9 cellular contexts compared by ENCODE assay signal in the genomic region with DNA sequence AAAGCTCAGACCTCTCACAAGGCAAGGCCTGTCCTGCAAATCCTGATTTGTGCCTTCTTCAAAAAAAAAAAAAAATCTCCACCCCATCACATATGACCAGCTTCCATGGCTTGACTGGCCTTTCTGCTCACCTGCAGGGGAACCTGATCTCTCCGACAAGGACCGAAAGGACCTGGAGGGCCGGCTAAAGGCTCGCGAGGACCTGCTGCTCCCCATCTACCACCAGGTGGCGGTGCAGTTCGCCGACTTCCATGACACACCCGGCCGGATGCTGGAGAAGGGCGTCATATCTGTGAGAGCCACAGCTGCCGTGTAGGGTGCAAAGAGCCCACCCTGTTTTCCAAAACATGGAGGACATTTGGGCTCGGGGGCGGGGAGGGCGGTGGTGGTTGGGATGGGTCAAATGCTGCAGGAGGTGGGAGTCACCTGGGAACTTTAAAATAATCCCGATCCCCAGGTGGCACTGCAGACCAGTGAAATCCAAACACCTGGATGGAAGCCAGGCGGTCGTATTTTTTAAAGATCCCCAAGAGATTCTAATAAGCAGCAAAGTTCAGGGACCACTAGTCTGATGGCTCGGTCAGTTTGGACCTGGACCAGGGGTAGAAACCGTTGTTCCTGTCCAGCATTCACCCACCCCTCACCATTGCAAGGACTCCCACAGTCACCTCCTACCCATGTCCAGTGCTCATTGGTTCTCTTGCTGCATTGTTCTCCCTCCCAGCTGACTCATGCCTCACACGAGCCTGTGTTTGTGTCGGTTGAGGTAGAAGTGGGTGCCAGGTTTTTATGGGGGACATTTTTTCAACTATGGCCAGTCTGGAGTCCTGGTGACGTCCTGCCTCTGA. TPM values are rescaled to one million over a fixed set of nuclear protein-coding genes. Genes with fewer than 3 reads are reported as not detected.
A peak's percentile ranks its signal among the peaks of the same experiment; 100 is the strongest.
DNase-seq lines count a peak whose midpoint lies in the region; ATAC-seq and TF ChIP-seq lines count a peak whose summit lies in the region.
"Had no signal": no experiment of that assay in that cellular context is flagged by ENCODE, and none has a peak within 500 bp of the region (broad histone marks: within the 10 kb centered on the region; RNA-seq: fewer than 3 reads in every experiment).

No MANE protein-coding gene starts in this region.

- peak overlapping the region; percentile 36 for H2AFZ ChIP-seq in OCI-LY3 (ENCODE audit: low read depth, low read length)

- H3K4me1 ChIP-seq in OCI-LY3 (ENCODE audit: low read length) = no peaks in the 10 kb centered on the region; the same call in 1 of the 2 replicates
- H3K4me1 ChIP-seq in left ventricle myocardium inferior = peaks cover 13% of the 10 kb centered on the region

- peak overlapping the region; percentile 2; the same call in 1 of the 2 replicates for H3K9ac ChIP-seq in OCI-LY3 (ENCODE audit: low read length)

- intact Hi-C loops in left ventricle myocardium inferior (cut with micrococcal nuclease) = loop anchor here (5.0 kb wide), 1 partner anchor 123 kb away; no protein-coding TSS in a partner anchor

- no peaks in the 10 kb centered on the region for H3K27me3 ChIP-seq in OCI-LY3 (ENCODE audit: low read depth, low read length)
- H3K27me3 ChIP-seq in left ventricle myocardium inferior (ENCODE audit: low read depth) = no peaks in the 10 kb centered on the region

- H3K36me3 ChIP-seq in OCI-LY3 (replicated peaks; ENCODE audit: low read depth, low read length) = no peaks in the 10 kb centered on the region
- peaks cover 96% of the 10 kb centered on the region for H3K36me3 ChIP-seq in left ventricle myocardium inferior

- no peaks in the 10 kb centered on the region for H3K79me2 ChIP-seq in OCI-LY3 (ENCODE audit: low read length)

- H3K27ac ChIP-seq in OCI-LY3 (ENCODE audit: low read length) (no peak overlapping the region), left ventricle myocardium inferior (replicated peaks) (peak overlapping the region; percentile 65)

- no peaks in the 10 kb centered on the region for H3K9me3 ChIP-seq in OCI-LY3 (ENCODE audit: insufficient read depth, low read length)
- H3K9me3 ChIP-seq in left ventricle myocardium inferior (replicated peaks) = peaks cover 8% of the 10 kb centered on the region

- H3K4me2 ChIP-seq in OCI-LY3 (ENCODE audit: low read length) = peak overlapping the region; percentile 76

- DNase-seq in DMS153 (lab: John Stamatoyannopoulos, UW) (peak; percentile 71), HUDEP-2 (lab: John Stamatoyannopoulos, UW; ENCODE audit: unreplicated experiment in 76 of 76) (peak in 63 of 76 experiments; percentile 1 to 80 (median 43)), left ventricle myocardium inferior (peak; percentile 70), retina (peak; percentile 82), dedifferentiated amniotic fluid mesenchymal stem cell (ENCODE audit: extremely low spot score) (no peak)
- peak; percentile 33 for DNase-seq in activated naive CD4-positive, alpha-beta T cell treated with anti-CD3 and anti-CD28 coated beads, Interleukin-2, amount 50 U/mL, for 16 hours

- TF ChIP-seq CTCF in OCI-LY3 (IDR thresholded peaks at IDR 0.05; ENCODE audit: low read depth, low read length) = peak; percentile 95
- TF ChIP-seq CTCF in left ventricle myocardium inferior (IDR thresholded peaks at IDR 0.05; ENCODE audit: borderline replicate concordance) = peak; percentile 81

- no peak for ATAC-seq in HG03139 (IDR thresholded peaks at IDR 0.05; ENCODE audit: unreplicated experiment)

- no peaks in the 10 kb centered on the region for H4K20me1 ChIP-seq in OCI-LY3 (ENCODE audit: insufficient read depth, low read length)

- H3K4me3 ChIP-seq in OCI-LY3 (ENCODE audit: low read length) (peak overlapping the region; percentile 69), left ventricle myocardium inferior (peak overlapping the region; percentile 20)

RNA-seq across cellular contexts. Expression of gene FOXN4, which starts 44.8 kb away (rescaled TPM):
- total RNA-seq in left ventricle myocardium inferior = not detected
- total RNA-seq: T-helper 1 cell treated with Interleukin-12 subunit alpha and Interleukin-12 subunit beta and Interleukin-4 antibody, amounts not matched to agents 30 ng/mL and 1 ng/mL, for 36 hours had no signal
